Comparison of ENCODE assay signal across 23 cellular contexts in genomic region chr1:229169399-229169798, GRCh38.
"Had no signal": no experiment of that assay in that cellular context is flagged by ENCODE, and none has a peak within 500 bp of the region (broad histone marks: within the 10 kb centered on the region; RNA-seq: fewer than 3 reads in every experiment).

No MANE protein-coding gene starts in this region.

- H3K36me3 ChIP-seq: lower lobe of right lung, prostate gland, transverse colon, uterus had no signal

- H3K27ac ChIP-seq: foreskin keratinocyte, lower lobe of right lung, prostate gland, transverse colon, uterus had no signal

- H3K4me3 ChIP-seq: body of pancreas, lower lobe of right lung, prostate gland, transverse colon, uterus had no signal

- H3K27ac Mint-ChIP-seq: activated CD4-positive, alpha-beta memory T cell treated with anti-CD3 and anti-CD28 coated beads, Interleukin-2, amount 10 ng/mL, durations not matched to agents 7 days and 5 days; activated naive CD4-positive, alpha-beta T cell treated with anti-CD3 and anti-CD28 coated beads, Interleukin-2, amount 10 ng/mL, durations not matched to agents 7 days and 5 days; activated naive CD8-positive, alpha-beta T cell treated with anti-CD3 and anti-CD28 coated beads, Interleukin-2, amount 50 U/mL, for 24 hours; dendritic cell treated with granulocyte-macrophage colony-stimulating factor and Interleukin-4, amounts not matched to agents 40 ng/mL and 50 ng/mL, for 4 days; stimulated activated naive CD8-positive, alpha-beta T cell treated with anti-CD3 and anti-CD28 coated beads, Interleukin-15, Interleukin-2, amounts not matched to agents 100 ng/mL and 50 ng/mL, for 24 hours; T-helper 17 cell had no signal

- H3K27me3 Mint-ChIP-seq: stimulated activated naive CD8-positive, alpha-beta T cell treated with anti-CD3 and anti-CD28 coated beads, Interleukin-15, Interleukin-2, amounts not matched to agents 100 ng/mL and 50 ng/mL, for 24 hours had no signal

- FAIRE-seq: endometrium, kidney had no signal

- ATAC-seq: activated naive CD8-positive, alpha-beta T cell treated with anti-CD3 and anti-CD28 coated beads, Interleukin-2, amount 50 U/mL, for 24 hours; body of pancreas; foreskin keratinocyte; lower lobe of right lung; T-helper 17 cell had no signal

- H3K9me3 Mint-ChIP-seq: activated CD4-positive, alpha-beta memory T cell treated with anti-CD3 and anti-CD28 coated beads, Interleukin-2, amount 10 ng/mL, durations not matched to agents 7 days and 5 days; activated naive CD4-positive, alpha-beta T cell treated with anti-CD3 and anti-CD28 coated beads, Interleukin-2, amount 10 ng/mL, durations not matched to agents 7 days and 5 days; activated naive CD8-positive, alpha-beta T cell treated with anti-CD3 and anti-CD28 coated beads, Interleukin-2, amount 50 U/mL, for 24 hours; dendritic cell treated with granulocyte-macrophage colony-stimulating factor and Interleukin-4, amounts not matched to agents 40 ng/mL and 50 ng/mL, for 4 days; naive B cell; neural crest cell; stimulated activated naive CD8-positive, alpha-beta T cell treated with anti-CD3 and anti-CD28 coated beads, Interleukin-15, Interleukin-2, amounts not matched to agents 100 ng/mL and 50 ng/mL, for 24 hours had no signal

- DNase-seq: activated CD4-positive, alpha-beta memory T cell treated with anti-CD3 and anti-CD28 coated beads, Interleukin-2, amount 10 ng/mL, durations not matched to agents 7 days and 5 days; activated CD4-positive, alpha-beta T cell treated with anti-CD3 and anti-CD28 coated beads for 4 hours; activated CD4-positive, CD25-positive, alpha-beta regulatory T cell; activated effector memory CD4-positive, alpha-beta T cell treated with anti-CD3 and anti-CD28 coated beads, Interleukin-2, amount 50 U/mL, for 16 hours; activated naive CD4-positive, alpha-beta T cell treated with anti-CD3 and anti-CD28 coated beads, Interleukin-2, amount 10 ng/mL, durations not matched to agents 7 days and 5 days; activated naive CD8-positive, alpha-beta T cell treated with anti-CD3 and anti-CD28 coated beads, Interleukin-2, amount 50 U/mL, for 24 hours; anterior cingulate cortex; body of pancreas; effector CD4-positive, alpha-beta T cell; foreskin keratinocyte; kidney; lower lobe of right lung; naive B cell; stimulated activated CD4-positive, alpha-beta T cell treated with anti-CD3 and anti-CD28 coated beads, Interleukin-12 subunit alpha, Interleukin-12 subunit beta, amount 100 ng/mL, for 4 hours; stimulated activated CD4-positive, alpha-beta T cell treated with anti-CD3 and anti-CD28 coated beads, Interleukin-4, amount 100 ng/mL, for 4 hours; T-helper 17 cell; transverse colon; uterus had no signal

- H3K36me3 Mint-ChIP-seq: activated naive CD4-positive, alpha-beta T cell treated with anti-CD3 and anti-CD28 coated beads, Interleukin-2, amount 10 ng/mL, durations not matched to agents 7 days and 5 days; naive B cell had no signal

- H3K9me3 ChIP-seq: body of pancreas, lower lobe of right lung, prostate gland, transverse colon, uterus had no signal

- H3K4me3 Mint-ChIP-seq: activated CD4-positive, alpha-beta memory T cell treated with anti-CD3 and anti-CD28 coated beads, Interleukin-2, amount 10 ng/mL, durations not matched to agents 7 days and 5 days; activated naive CD4-positive, alpha-beta T cell treated with anti-CD3 and anti-CD28 coated beads, Interleukin-2, amount 10 ng/mL, durations not matched to agents 7 days and 5 days; activated naive CD8-positive, alpha-beta T cell treated with anti-CD3 and anti-CD28 coated beads, Interleukin-2, amount 50 U/mL, for 24 hours; dendritic cell treated with granulocyte-macrophage colony-stimulating factor and Interleukin-4, amounts not matched to agents 40 ng/mL and 50 ng/mL, for 4 days; naive B cell; neural crest cell; stimulated activated naive CD8-positive, alpha-beta T cell treated with anti-CD3 and anti-CD28 coated beads, Interleukin-15, Interleukin-2, amounts not matched to agents 100 ng/mL and 50 ng/mL, for 24 hours; T-helper 17 cell had no signal

- H3K4me1 Mint-ChIP-seq: naive B cell had no signal

- H3K27me3 ChIP-seq: body of pancreas, transverse colon, uterus had no signal

- H3K4me1 ChIP-seq: foreskin keratinocyte, lower lobe of right lung, prostate gland, uterus had no signal
